In the genomic region with DNA sequence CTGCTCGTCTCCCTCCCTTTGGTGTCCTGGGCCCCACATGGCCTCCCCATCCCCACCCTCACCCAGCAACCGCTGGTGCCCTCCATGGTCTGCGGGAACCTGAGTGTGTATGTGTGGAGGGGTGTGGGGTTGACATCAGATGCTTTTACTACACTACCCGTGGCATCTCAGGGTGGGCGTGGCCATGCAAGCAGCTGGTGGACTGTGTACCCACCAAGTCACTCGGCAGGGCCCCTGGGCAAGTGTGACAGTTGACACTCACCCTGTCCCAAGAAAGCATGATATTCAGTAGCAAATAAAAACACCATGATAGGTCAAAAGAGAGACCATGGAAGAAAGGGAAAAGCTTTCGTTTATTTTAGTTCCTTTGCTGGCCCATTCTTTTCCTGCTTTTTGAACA, we compare ENCODE assay signal across 1 cellular context.
TF ChIP-seq lines count a peak whose summit lies in the region.

No MANE protein-coding gene starts in this region.

TF ChIP-seq in HepG2, 621 proteins besides CTCF, POLR2A, EP300 and RAD21 (continued from another document):
- TF ChIP-seq, protein P1, sequence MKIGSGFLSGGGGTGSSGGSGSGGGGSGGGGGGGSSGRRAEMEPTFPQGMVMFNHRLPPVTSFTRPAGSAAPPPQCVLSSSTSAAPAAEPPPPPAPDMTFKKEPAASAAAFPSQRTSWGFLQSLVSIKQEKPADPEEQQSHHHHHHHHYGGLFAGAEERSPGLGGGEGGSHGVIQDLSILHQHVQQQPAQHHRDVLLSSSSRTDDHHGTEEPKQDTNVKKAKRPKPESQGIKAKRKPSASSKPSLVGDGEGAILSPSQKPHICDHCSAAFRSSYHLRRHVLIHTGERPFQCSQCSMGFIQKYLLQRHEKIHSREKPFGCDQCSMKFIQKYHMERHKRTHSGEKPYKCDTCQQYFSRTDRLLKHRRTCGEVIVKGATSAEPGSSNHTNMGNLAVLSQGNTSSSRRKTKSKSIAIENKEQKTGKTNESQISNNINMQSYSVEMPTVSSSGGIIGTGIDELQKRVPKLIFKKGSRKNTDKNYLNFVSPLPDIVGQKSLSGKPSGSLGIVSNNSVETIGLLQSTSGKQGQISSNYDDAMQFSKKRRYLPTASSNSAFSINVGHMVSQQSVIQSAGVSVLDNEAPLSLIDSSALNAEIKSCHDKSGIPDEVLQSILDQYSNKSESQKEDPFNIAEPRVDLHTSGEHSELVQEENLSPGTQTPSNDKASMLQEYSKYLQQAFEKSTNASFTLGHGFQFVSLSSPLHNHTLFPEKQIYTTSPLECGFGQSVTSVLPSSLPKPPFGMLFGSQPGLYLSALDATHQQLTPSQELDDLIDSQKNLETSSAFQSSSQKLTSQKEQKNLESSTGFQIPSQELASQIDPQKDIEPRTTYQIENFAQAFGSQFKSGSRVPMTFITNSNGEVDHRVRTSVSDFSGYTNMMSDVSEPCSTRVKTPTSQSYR (CRISPR knock-in tag; IDR thresholded peaks at IDR 0.05; ENCODE audit: borderline replicate concordance) = no peak
- no peak for TF ChIP-seq BCL6 (CRISPR knock-in tag; IDR thresholded peaks at IDR 0.05)
